17 cellular contexts compared by ENCODE assay signal in genomic region chr5:6365977-6366590, GRCh38. TPM values are rescaled to one million over a fixed set of nuclear protein-coding genes. Genes with fewer than 3 reads are reported as not detected.
DNase-seq lines count a peak whose midpoint lies in the region; ATAC-seq, FAIRE-seq and TF ChIP-seq lines count a peak whose summit lies in the region.
"Had no signal": no experiment of that assay in that cellular context is flagged by ENCODE, and none has a peak within 500 bp of the region (broad histone marks: within the 10 kb centered on the region; RNA-seq: fewer than 3 reads in every experiment).

No MANE protein-coding gene starts in this region.

- H3K4me3 ChIP-seq in kidney (ENCODE audit: low read length in 2 of 2) (no peak overlapping the region), esophagus muscularis mucosa (no peak overlapping the region)

- no peak overlapping the region for H3K9ac ChIP-seq in kidney (ENCODE audit: low read length in 2 of 2)
- H3K9ac ChIP-seq: parathyroid adenoma had no signal

- no peak for FAIRE-seq in kidney (lab: Jason Lieb, UNC)
- FAIRE-seq: H1 had no signal

- no peaks in the 10 kb centered on the region for H3K9me3 Mint-ChIP-seq in activated T-cell treated with anti-CD3 and anti-CD28 coated beads, Interleukin-2, amount 50 U/mL, for 72 hours
- H3K9me3 Mint-ChIP-seq in activated T-cell treated with anti-CD3 and anti-CD28 coated beads, Interleukin-2, amount 50 U/mL, for 24 hours = no peaks in the 10 kb centered on the region
- H3K9me3 Mint-ChIP-seq in endothelial cell (ENCODE audit: unreplicated experiment) (no peaks in the 10 kb centered on the region), type B pancreatic cell (no peaks in the 10 kb centered on the region)
- H3K9me3 Mint-ChIP-seq: activated naive CD4-positive, alpha-beta T cell treated with anti-CD3 and anti-CD28 coated beads, Interleukin-2, amount 50 U/mL, for 24 hours had no signal

- intact Hi-C loops in kidney (cut with DNase I) (no loop called here), esophagus muscularis mucosa (cut with DNase I) (no loop called here)

- peaks cover 1 to 13% of the 10 kb centered on the region in 2 donors for H3K36me3 Mint-ChIP-seq in activated T-cell treated with anti-CD3 and anti-CD28 coated beads, Interleukin-2, amount 50 U/mL, for 72 hours (ENCODE audit: insufficient read depth in 2 of 2)
- H3K36me3 Mint-ChIP-seq in activated T-cell treated with anti-CD3 and anti-CD28 coated beads, Interleukin-2, amount 50 U/mL, for 24 hours (ENCODE audit: low read depth) = peaks cover 68% of the 10 kb centered on the region
- H3K36me3 Mint-ChIP-seq in endothelial cell (ENCODE audit: low read depth, unreplicated experiment) (peaks cover 21% of the 10 kb centered on the region), type B pancreatic cell (peaks cover 15% of the 10 kb centered on the region)

- TF ChIP-seq CTCF in endothelial cell (IDR thresholded peaks at IDR 0.05; ENCODE audit: unreplicated experiment) (no peak), type B pancreatic cell (conservative IDR thresholded peaks at IDR 0.05) (no peak), kidney (IDR thresholded peaks at IDR 0.05; ENCODE audit: borderline replicate concordance, extremely low read depth, insufficient read depth) (no peak), esophagus muscularis mucosa (IDR thresholded peaks at IDR 0.05) (no peak)

- H3K4me1 ChIP-seq in kidney (ENCODE audit: control insufficient read depth in 1 of 2, insufficient read depth in 1 of 2, low read depth in 1 of 2, low read length in 2 of 2) (no peaks in the 10 kb centered on the region), esophagus muscularis mucosa (no peaks in the 10 kb centered on the region)
- H3K4me1 ChIP-seq: BE2C, parathyroid adenoma had no signal

- H3K27ac Mint-ChIP-seq in activated T-cell treated with anti-CD3 and anti-CD28 coated beads, Interleukin-2, amount 50 U/mL, for 72 hours = peak overlapping the region; percentile 10
- no peak overlapping the region for H3K27ac Mint-ChIP-seq in activated T-cell treated with anti-CD3 and anti-CD28 coated beads, Interleukin-2, amount 50 U/mL, for 24 hours
- H3K27ac Mint-ChIP-seq in endothelial cell (ENCODE audit: unreplicated experiment) = peak overlapping the region; percentile 61
- no peak overlapping the region for H3K27ac Mint-ChIP-seq in type B pancreatic cell
- H3K27ac Mint-ChIP-seq: activated naive CD4-positive, alpha-beta T cell treated with anti-CD3 and anti-CD28 coated beads, Interleukin-2, amount 50 U/mL, for 24 hours had no signal

- TF ChIP-seq EP300 in esophagus muscularis mucosa (IDR thresholded peaks at IDR 0.05) = no peak

- H3K36me3 ChIP-seq in kidney (ENCODE audit: control insufficient read depth in 1 of 2, insufficient read depth in 2 of 2, low read length in 2 of 2) (peaks cover 16% of the 10 kb centered on the region in 2 donors), esophagus muscularis mucosa (peaks cover 29 to 79% (median 42%) of the 10 kb centered on the region in 4 donors)

- TF ChIP-seq POLR2A in esophagus muscularis mucosa (IDR thresholded peaks at IDR 0.05; ENCODE audit: low read depth) = no peak

- DNase-seq in activated T-cell treated with anti-CD3 and anti-CD28 coated beads, Interleukin-2, amount 50 U/mL, for 72 hours = no peak
- DNase-seq in activated T-cell treated with anti-CD3 and anti-CD28 coated beads, Interleukin-2, amount 50 U/mL, for 24 hours = no peak
- DNase-seq in NCI-H2081 (lab: John Stamatoyannopoulos, UW) (peak; percentile 49 to 84), endothelial cell (ENCODE audit: low spot score) (no peak), type B pancreatic cell (ENCODE audit: extremely low spot score, unreplicated experiment) (peak; percentile 47), kidney (no peak), esophagus muscularis mucosa (ENCODE audit: extremely low spot score) (no peak)
- DNase-seq: activated CD8-positive, alpha-beta T cell treated with anti-CD3 and anti-CD28 coated beads, Interleukin-2, amount 10 ng/mL, durations not matched to agents 7 days and 5 days; BE2C; central memory CD4-positive, alpha-beta T cell; NCI-H446 treated with DMSO at 0.1 percent for 48 hours; stimulated activated CD4-positive, alpha-beta T cell treated with anti-CD3 and anti-CD28 coated beads, Interleukin-1b, Interleukin-23, amount 100 ng/mL, for 48 hours; T-helper 9 cell had no signal

- no peaks in the 10 kb centered on the region for H3K4me1 Mint-ChIP-seq in activated T-cell treated with anti-CD3 and anti-CD28 coated beads, Interleukin-2, amount 50 U/mL, for 72 hours (ENCODE audit: low read depth)
- H3K4me1 Mint-ChIP-seq in activated T-cell treated with anti-CD3 and anti-CD28 coated beads, Interleukin-2, amount 50 U/mL, for 24 hours (ENCODE audit: low read depth) = peaks cover 5% of the 10 kb centered on the region
- peaks cover 26% of the 10 kb centered on the region for H3K4me1 Mint-ChIP-seq in endothelial cell (ENCODE audit: unreplicated experiment)
- no peaks in the 10 kb centered on the region for H3K4me1 Mint-ChIP-seq in type B pancreatic cell (ENCODE audit: unreplicated experiment)

- H3K27ac ChIP-seq in kidney (ENCODE audit: low read depth in 2 of 2, low read length in 2 of 2) = no peak overlapping the region
- no peak overlapping the region for H3K27ac ChIP-seq in esophagus muscularis mucosa (replicated peaks in 1 of 4)
- H3K27ac ChIP-seq: parathyroid adenoma had no signal

- no peaks in the 10 kb centered on the region for H3K27me3 Mint-ChIP-seq in activated T-cell treated with anti-CD3 and anti-CD28 coated beads, Interleukin-2, amount 50 U/mL, for 72 hours (ENCODE audit: low read depth)
- no peaks in the 10 kb centered on the region for H3K27me3 Mint-ChIP-seq in activated T-cell treated with anti-CD3 and anti-CD28 coated beads, Interleukin-2, amount 50 U/mL, for 24 hours
- H3K27me3 Mint-ChIP-seq in endothelial cell (ENCODE audit: unreplicated experiment) = peaks cover 10% of the 10 kb centered on the region
- H3K27me3 Mint-ChIP-seq in type B pancreatic cell = no peaks in the 10 kb centered on the region
- H3K27me3 Mint-ChIP-seq: activated naive CD4-positive, alpha-beta T cell treated with anti-CD3 and anti-CD28 coated beads, Interleukin-2, amount 50 U/mL, for 24 hours had no signal

- H3K27me3 ChIP-seq in esophagus muscularis mucosa = no peaks in the 10 kb centered on the region
- H3K27me3 ChIP-seq: BE2C had no signal

- ATAC-seq in activated T-cell treated with anti-CD3 and anti-CD28 coated beads, Interleukin-2, amount 50 U/mL, for 72 hours (replicated peaks in 1 of 2) = peak in 1 of 2 donors; percentile 13
- ATAC-seq in HG03354 (IDR thresholded peaks at IDR 0.05; ENCODE audit: poor library complexity, severe bottlenecking, unreplicated experiment) = no peak
- ATAC-seq: activated CD8-positive, alpha-beta T cell treated with anti-CD3 and anti-CD28 coated beads, Interleukin-2, amount 10 ng/mL, durations not matched to agents 7 days and 5 days had no signal

- H3K4me3 Mint-ChIP-seq in activated T-cell treated with anti-CD3 and anti-CD28 coated beads, Interleukin-2, amount 50 U/mL, for 72 hours = no peak overlapping the region
- H3K4me3 Mint-ChIP-seq in activated T-cell treated with anti-CD3 and anti-CD28 coated beads, Interleukin-2, amount 50 U/mL, for 24 hours = no peak overlapping the region
- no peak overlapping the region for H3K4me3 Mint-ChIP-seq in endothelial cell (ENCODE audit: unreplicated experiment)
- no peak overlapping the region for H3K4me3 Mint-ChIP-seq in type B pancreatic cell
- H3K4me3 Mint-ChIP-seq: activated CD8-positive, alpha-beta T cell treated with anti-CD3 and anti-CD28 coated beads, Interleukin-2, amount 10 ng/mL, durations not matched to agents 7 days and 5 days; activated naive CD4-positive, alpha-beta T cell treated with anti-CD3 and anti-CD28 coated beads, Interleukin-2, amount 50 U/mL, for 24 hours had no signal

- H3K9me3 ChIP-seq in kidney (ENCODE audit: control insufficient read depth in 1 of 2, low read length in 2 of 2) (no peaks in the 10 kb centered on the region), esophagus muscularis mucosa (no peaks in the 10 kb centered on the region)
- H3K9me3 ChIP-seq: BE2C had no signal

- WGBS in esophagus muscularis mucosa = 68% methylated on average over 16 of the region's 16 CpGs

RNA-seq across cellular contexts. Expression of gene MED10, which starts 12.3 kb away (rescaled TPM):
- total RNA-seq in activated T-cell treated with anti-CD3 and anti-CD28 coated beads, Interleukin-2, amount 50 U/mL, for 72 hours = 10 to 100 TPM; 77.0 to 82.6 TPM
- total RNA-seq in endothelial cell (ENCODE audit: unreplicated experiment) (53.0 TPM), type B pancreatic cell (ENCODE audit: low replicate concordance) (32.3 and 38.4 TPM in 2 replicates), kidney (32.3 TPM), esophagus muscularis mucosa (10 to 100 TPM; 29.9 to 47.2 (median 35.2) TPM)
- 25.9 TPM for polyA plus RNA-seq in kidney (ENCODE audit: insufficient read depth, low read depth, low replicate concordance)

Comparison
In these comparisons a context has a peak if more than half of its experiments do, and no peak if none do; other contexts are left out.
1. H3K27ac Mint-ChIP-seq: peak in activated T-cell treated with anti-CD3 and anti-CD28 coated beads, Interleukin-2, amount 50 U/mL, for 72 hours (single experiment) and endothelial cell (single experiment); none in activated T-cell treated with anti-CD3 and anti-CD28 coated beads, Interleukin-2, amount 50 U/mL, for 24 hours (single experiment) and type B pancreatic cell (single experiment).
2. DNase-seq: peak in NCI-H2081 (2 of 2) and type B pancreatic cell (single experiment); none in activated T-cell treated with anti-CD3 and anti-CD28 coated beads, Interleukin-2, amount 50 U/mL, for 72 hours (0 of 2), activated T-cell treated with anti-CD3 and anti-CD28 coated beads, Interleukin-2, amount 50 U/mL, for 24 hours (single experiment), endothelial cell (single experiment), kidney (single experiment) and esophagus muscularis mucosa (single experiment).